ENCODE assay signal across 8 cellular contexts in the genomic region with DNA sequence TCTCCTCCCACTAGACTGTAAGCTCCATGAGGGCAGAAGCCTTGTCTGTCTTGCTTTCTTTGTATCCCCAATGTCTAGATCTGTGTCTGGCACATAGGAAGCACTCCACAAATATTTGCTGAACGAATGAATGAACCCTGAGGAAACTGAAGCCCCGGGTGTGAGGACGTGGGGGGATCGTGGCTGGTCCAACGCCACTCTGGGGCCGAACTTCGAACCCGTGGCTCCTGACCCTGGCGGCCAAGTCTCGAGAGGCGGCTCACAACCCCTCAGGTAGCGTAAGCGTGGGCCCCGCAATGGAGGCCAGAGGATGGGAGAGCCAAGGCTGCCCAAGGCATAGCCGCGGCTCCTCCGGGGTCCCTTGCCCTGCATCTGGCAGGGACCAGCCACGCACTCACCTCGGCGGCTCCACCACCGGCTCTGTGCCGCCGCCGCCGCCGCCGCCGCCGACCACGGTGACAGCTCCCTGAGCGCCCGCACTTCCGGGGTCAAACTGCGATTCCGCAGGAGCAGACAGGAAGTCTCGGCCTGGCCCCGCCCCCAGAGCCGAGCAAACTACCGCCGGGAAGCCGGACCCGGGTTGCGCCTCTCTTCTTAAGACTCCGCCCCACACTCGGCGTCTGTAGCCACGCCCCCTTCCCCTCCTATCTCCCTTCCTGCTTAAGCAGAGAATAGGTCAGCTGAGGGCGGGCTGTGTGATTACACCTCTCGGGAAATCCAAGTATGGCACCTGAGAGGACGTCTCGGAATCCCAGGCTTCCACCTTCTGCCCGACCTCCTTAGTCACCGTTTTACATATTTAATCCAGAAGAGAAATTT. TPM values are rescaled to one million over a fixed set of nuclear protein-coding genes. Genes with fewer than 3 reads are reported as not detected.
A peak's percentile ranks its signal among the peaks of the same experiment; 100 is the strongest.
DNase-seq lines count a peak whose midpoint lies in the region; ATAC-seq and TF ChIP-seq lines count a peak whose summit lies in the region.

ASCC2 (minus strand) TSS at position 495 of the 819 bp plus-strand sequence. CDS start 5,949 bp downstream, outside the sequence.

- H3K4me2 ChIP-seq in DOHH2 (ENCODE audit: low read length) = peak within 1 kb of the TSS; percentile 81
- H3K4me2 ChIP-seq in GM23338 = peak within 1 kb of the TSS; percentile 99

- H3K27me3 Mint-ChIP-seq in GM23338 (ENCODE audit: insufficient read depth, low read depth, poor library complexity) (no peaks in the 10 kb centered on the region), naive B cell (peaks cover 0 to 8% (median 0%) of the 10 kb centered on the region in 3 donors)
- H3K27me3 Mint-ChIP-seq in activated T-helper 17 cell treated with anti-CD3 and anti-CD28 coated beads, Interleukin-2, amount 50 U/mL, for 72 hours = no peaks in the 10 kb centered on the region
- no peaks in the 10 kb centered on the region for H3K27me3 Mint-ChIP-seq in stimulated activated memory B cell treated with anti-CD40 and anti-IgM and Interleukin-4, amounts not matched to agents 10 μg/mL and 1 μg/mL and 100 μg/mL, for 72 hours

- ATAC-seq in GM23338 (peak; percentile 96), naive B cell (ENCODE audit: low read depth in 2 of 2) (peak; percentile 95)
- ATAC-seq in activated T-helper 17 cell treated with anti-CD3 and anti-CD28 coated beads, Interleukin-2, amount 50 U/mL, for 72 hours (replicated peaks) = peak; percentile 99
- peak; percentile 100 for ATAC-seq in stimulated activated memory B cell treated with anti-CD40 and anti-IgM and Interleukin-4, amounts not matched to agents 10 μg/mL and 1 μg/mL and 100 μg/mL, for 72 hours

- H3K36me3 ChIP-seq in DOHH2 (ENCODE audit: control insufficient read depth, low read length) (peaks cover 21% of the 10 kb centered on the region), GM23338 (ENCODE audit: insufficient read depth) (no peaks in the 10 kb centered on the region)

- DNase-seq in GM23338 (ENCODE audit: low spot score) (peak; percentile 100), LHCN-M2 (ENCODE audit: low read depth) (peak; percentile 95), RPMI8226 (peak; percentile 99), fibroblast of gingiva (ENCODE audit: low read depth) (peak; percentile 95), naive B cell (peak; percentile 97)

- H4K20me1 ChIP-seq in DOHH2 (ENCODE audit: control insufficient read depth, insufficient read depth, low read depth, low read length) = 0 out of 2 replicates have a peak, but pooled peaks cover 3% of the 10 kb centered on the region
- H4K20me1 ChIP-seq in GM23338 (replicated peaks; ENCODE audit: insufficient read depth) = no peaks in the 10 kb centered on the region; the same call in 1 of the 2 replicates

- peak within 1 kb of the TSS; percentile 95 for H2AFZ ChIP-seq in GM23338

- H3K36me3 Mint-ChIP-seq in GM23338 (ENCODE audit: low read depth) (no peaks in the 10 kb centered on the region; the same call in 2 of the 3 replicates), naive B cell (peaks cover 4 to 6% of the 10 kb centered on the region in 2 donors)
- H3K36me3 Mint-ChIP-seq in activated T-helper 17 cell treated with anti-CD3 and anti-CD28 coated beads, Interleukin-2, amount 50 U/mL, for 72 hours (ENCODE audit: low read depth) = peaks cover 29% of the 10 kb centered on the region
- peaks cover 21% of the 10 kb centered on the region for H3K36me3 Mint-ChIP-seq in stimulated activated memory B cell treated with anti-CD40 and anti-IgM and Interleukin-4, amounts not matched to agents 10 μg/mL and 1 μg/mL and 100 μg/mL, for 72 hours

- H3K27me3 ChIP-seq in DOHH2 (ENCODE audit: control insufficient read depth, low read length) = no peaks in the 10 kb centered on the region
- H3K27me3 ChIP-seq in GM23338 (ENCODE audit: insufficient read depth) = no peaks in the 10 kb centered on the region

- no peaks in the 10 kb centered on the region for H3K9me3 ChIP-seq in DOHH2 (ENCODE audit: control insufficient read depth, insufficient read depth, low read length)

- H3K4me1 ChIP-seq in DOHH2 (ENCODE audit: control insufficient read depth, low read length) (peaks cover 18% of the 10 kb centered on the region), GM23338 (ENCODE audit: insufficient read depth) (peaks cover 11% of the 10 kb centered on the region; the same call in 1 of the 2 replicates)

- no peaks in the 10 kb centered on the region for H3K9me2 ChIP-seq in DOHH2 (replicated peaks; ENCODE audit: control insufficient read depth, low read length)
- H3K9me2 ChIP-seq in GM23338 (ENCODE audit: insufficient read depth) = no peaks in the 10 kb centered on the region

- H3K79me2 ChIP-seq in DOHH2 (ENCODE audit: control insufficient read depth, low read length) (peaks cover 35% of the 10 kb centered on the region), GM23338 (replicated peaks; ENCODE audit: insufficient read depth) (peaks cover 14% of the 10 kb centered on the region)

- H3K27ac ChIP-seq in DOHH2 (ENCODE audit: low read depth, low read length) (peak within 1 kb of the TSS; percentile 1; the same call in 1 of the 2 replicates), GM23338 (ENCODE audit: low read depth) (no peak within 1 kb of the TSS)

- H3K4me3 Mint-ChIP-seq in GM23338 = peak within 1 kb of the TSS; percentile 92
- peak within 1 kb of the TSS; percentile 98 for H3K4me3 Mint-ChIP-seq in activated T-helper 17 cell treated with anti-CD3 and anti-CD28 coated beads, Interleukin-2, amount 50 U/mL, for 72 hours
- peak within 1 kb of the TSS; percentile 91 to 99 (median 96) for H3K4me3 Mint-ChIP-seq in naive B cell
- peak within 1 kb of the TSS; percentile 99 for H3K4me3 Mint-ChIP-seq in stimulated activated memory B cell treated with anti-CD40 and anti-IgM and Interleukin-4, amounts not matched to agents 10 μg/mL and 1 μg/mL and 100 μg/mL, for 72 hours

- H3K4me3 ChIP-seq in DOHH2 (ENCODE audit: low read length) (peak within 1 kb of the TSS; percentile 100), GM23338 (peak within 1 kb of the TSS; percentile 93)

- no peaks in the 10 kb centered on the region; the same call in 2 of the 3 replicates for H3K9me3 Mint-ChIP-seq in GM23338
- no peaks in the 10 kb centered on the region for H3K9me3 Mint-ChIP-seq in activated T-helper 17 cell treated with anti-CD3 and anti-CD28 coated beads, Interleukin-2, amount 50 U/mL, for 72 hours
- no peaks in the 10 kb centered on the region for H3K9me3 Mint-ChIP-seq in naive B cell
- no peaks in the 10 kb centered on the region for H3K9me3 Mint-ChIP-seq in stimulated activated memory B cell treated with anti-CD40 and anti-IgM and Interleukin-4, amounts not matched to agents 10 μg/mL and 1 μg/mL and 100 μg/mL, for 72 hours

- TF ChIP-seq CTCF in DOHH2 (IDR thresholded peaks at IDR 0.05; ENCODE audit: low read depth, low read length, poor library complexity, severe bottlenecking) (no peak), GM23338 (conservative IDR thresholded peaks at IDR 0.05; ENCODE audit: low read depth in 2 of 2) (no peak)

- H3F3A ChIP-seq in DOHH2 (ENCODE audit: control insufficient read depth, insufficient read depth) (no peaks in the 10 kb centered on the region), GM23338 (replicated peaks; ENCODE audit: low read depth) (no peaks in the 10 kb centered on the region)

- H3K27ac Mint-ChIP-seq in GM23338 = peak within 1 kb of the TSS; percentile 97
- H3K27ac Mint-ChIP-seq in activated T-helper 17 cell treated with anti-CD3 and anti-CD28 coated beads, Interleukin-2, amount 50 U/mL, for 72 hours = peak within 1 kb of the TSS; percentile 97
- H3K27ac Mint-ChIP-seq in naive B cell = peak within 1 kb of the TSS; percentile 94 to 99 (median 96)
- H3K27ac Mint-ChIP-seq in stimulated activated memory B cell treated with anti-CD40 and anti-IgM and Interleukin-4, amounts not matched to agents 10 μg/mL and 1 μg/mL and 100 μg/mL, for 72 hours = peak within 1 kb of the TSS; percentile 97

- peaks cover 9% of the 10 kb centered on the region for H3K4me1 Mint-ChIP-seq in GM23338
- peaks cover 16% of the 10 kb centered on the region for H3K4me1 Mint-ChIP-seq in activated T-helper 17 cell treated with anti-CD3 and anti-CD28 coated beads, Interleukin-2, amount 50 U/mL, for 72 hours
- peaks cover 26 to 42% (median 32%) of the 10 kb centered on the region in 3 donors for H3K4me1 Mint-ChIP-seq in naive B cell
- H3K4me1 Mint-ChIP-seq in stimulated activated memory B cell treated with anti-CD40 and anti-IgM and Interleukin-4, amounts not matched to agents 10 μg/mL and 1 μg/mL and 100 μg/mL, for 72 hours = peaks cover 31% of the 10 kb centered on the region

TF ChIP-seq in GM23338, 12 proteins besides CTCF, POLR2A, EP300 and RAD21 (continues in another document):
- peak; percentile 70; the same call in 1 of the 2 replicates for TF ChIP-seq ETS1 (IDR thresholded peaks at IDR 0.05)

RNA-seq across cellular contexts. Expression of gene ASCC2, which starts in this region (rescaled TPM):
- 30.5 and 32.4 TPM in 2 replicates for total RNA-seq in GM23338 (2014; rRNA removed; shearing (Covaris generic))
- polyA plus RNA-seq in GM23338 (2016; fragmentation: Nextera tagmentation; extraction: Ambion mirVana) (31.3 and 34.6 TPM in 2 replicates), naive B cell (ENCODE audit: low read depth in 6 of 6) (10 to 100 TPM; 35.1 to 70.0 (median 42.1) TPM)
- total RNA-seq in LHCN-M2 (2014; rRNA removed) = 36.0 and 36.9 TPM in 2 replicates
- 54.4 TPM for polyA plus RNA-seq in LHCN-M2 (2012)
- total RNA-seq in activated T-helper 17 cell treated with anti-CD3 and anti-CD28 coated beads, Interleukin-2, amount 50 U/mL, for 72 hours = 10 to 100 TPM; 62.0 to 79.4 TPM
